20 cellular contexts compared by ENCODE assay signal in the genomic region with DNA sequence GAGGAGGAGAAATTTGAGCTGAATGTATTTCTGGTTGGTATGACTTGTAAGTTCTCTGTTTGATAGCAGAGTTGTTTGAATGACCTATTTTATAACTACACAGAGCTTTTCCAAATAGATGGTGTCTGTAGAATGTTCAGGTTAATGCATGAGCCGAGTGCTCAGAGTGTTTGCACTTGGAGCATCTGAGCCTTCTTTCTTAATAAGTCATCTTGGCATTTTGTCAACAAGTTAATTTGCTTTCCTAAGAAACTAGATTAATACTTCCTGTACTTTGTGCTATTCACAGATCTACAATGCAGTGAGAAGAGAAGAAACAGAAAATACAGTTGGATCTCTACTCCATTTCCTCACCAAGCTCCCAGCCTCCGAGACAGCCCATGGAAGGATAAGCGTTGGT.
DNase-seq lines count a peak whose midpoint lies in the region; ATAC-seq, FAIRE-seq and TF ChIP-seq lines count a peak whose summit lies in the region.
"Had no signal": no experiment of that assay in that cellular context is flagged by ENCODE, and none has a peak within 500 bp of the region (broad histone marks: within the 10 kb centered on the region; RNA-seq: fewer than 3 reads in every experiment).

No MANE protein-coding gene starts in this region.

- TF ChIP-seq CTCF in astrocyte of the spinal cord (IDR thresholded peaks at IDR 0.05; ENCODE audit: low read depth, low read length) (no peak), foreskin fibroblast (IDR thresholded peaks at IDR 0.05; ENCODE audit: low read depth, low read length) (no peak), glutamatergic neuron (IDR thresholded peaks at IDR 0.05; ENCODE audit: partially characterized antibody, unreplicated experiment) (no peak)

- WGBS in small intestine, 3 donors = 54 to 74% (median 70%) methylated on average over 3 of the region's 3 CpGs

- no peaks in the 10 kb centered on the region for H3K36me3 ChIP-seq in small intestine (ENCODE audit: control insufficient read depth in 2 of 2, insufficient read depth in 2 of 2, low read length in 2 of 2)
- H3K36me3 ChIP-seq: breast epithelium had no signal

- FAIRE-seq in small intestine (lab: Jason Lieb, UNC) = no peak
- FAIRE-seq: K562 had no signal

- ATAC-seq in activated T-helper 17 cell treated with anti-CD3 and anti-CD28 coated beads, Interleukin-2, amount 50 U/mL, for 72 hours (replicated peaks) = no peak
- ATAC-seq: activated CD8-positive, alpha-beta T cell treated with anti-CD3 and anti-CD28 coated beads for 36 hours; K562 had no signal

- no peaks in the 10 kb centered on the region for H3K9me3 ChIP-seq in small intestine (ENCODE audit: control insufficient read depth, low read depth)
- H3K9me3 ChIP-seq: breast epithelium, Caco-2 had no signal

- no peaks in the 10 kb centered on the region for H3K27me3 ChIP-seq in small intestine (ENCODE audit: control insufficient read depth in 2 of 2, insufficient read depth in 2 of 2, low read length in 2 of 2)
- H3K27me3 ChIP-seq: breast epithelium had no signal

- DNase-seq in M059J (ENCODE audit: low read depth) (peak; percentile 72), astrocyte of the spinal cord (ENCODE audit: low read depth, low spot score) (peak; percentile 50), foreskin fibroblast (peak; percentile 45 to 76), small intestine (peak; percentile 4), T-helper 1 cell (no peak), DMS53 (lab: John Stamatoyannopoulos, UW) (no peak), glutamatergic neuron (no peak)
- DNase-seq: activated CD8-positive, alpha-beta T cell treated with anti-CD3 and anti-CD28 coated beads for 36 hours; activated T-cell treated with anti-CD3 and anti-CD28 coated beads, Interleukin-2, amount 50 U/mL, for 1 hour; Caco-2; NCI-H2029; NCI-H446 treated with DMSO at 0.1 percent for 48 hours; SHP77; stimulated activated CD4-positive, alpha-beta T cell treated with anti-CD3 and anti-CD28 coated beads, Interleukin-4, amount 100 ng/mL, for 24 hours had no signal

- H3K4me3 ChIP-seq in astrocyte of the spinal cord (ENCODE audit: low read depth, low read length) (no peak overlapping the region), foreskin fibroblast (ENCODE audit: low read depth in 1 of 2, low read length in 2 of 2) (no peak overlapping the region), small intestine (ENCODE audit: low read depth in 1 of 2, low read length in 2 of 2) (no peak overlapping the region)
- H3K4me3 ChIP-seq: breast epithelium, K562, skin epidermis had no signal

- H3K4me1 ChIP-seq in small intestine (ENCODE audit: control insufficient read depth in 2 of 2, insufficient read depth in 1 of 2, low read depth in 1 of 2, low read length in 1 of 2) = no peaks in the 10 kb centered on the region
- H3K4me1 ChIP-seq: breast epithelium, Caco-2 had no signal

- H3K36me3 Mint-ChIP-seq in activated T-helper 17 cell treated with anti-CD3 and anti-CD28 coated beads, Interleukin-2, amount 50 U/mL, for 72 hours (ENCODE audit: low read depth) = no peaks in the 10 kb centered on the region
- no peaks in the 10 kb centered on the region for H3K36me3 Mint-ChIP-seq in glutamatergic neuron (ENCODE audit: unreplicated experiment)
- H3K36me3 Mint-ChIP-seq: activated naive CD4-positive, alpha-beta T cell treated with anti-CD3 and anti-CD28 coated beads, Interleukin-2, amount 50 U/mL, for 24 hours had no signal

- no peaks in the 10 kb centered on the region for H3K4me1 Mint-ChIP-seq in activated T-helper 17 cell treated with anti-CD3 and anti-CD28 coated beads, Interleukin-2, amount 50 U/mL, for 72 hours
- no peaks in the 10 kb centered on the region for H3K4me1 Mint-ChIP-seq in glutamatergic neuron (ENCODE audit: low read depth, unreplicated experiment)
- H3K4me1 Mint-ChIP-seq: activated naive CD4-positive, alpha-beta T cell treated with anti-CD3 and anti-CD28 coated beads, Interleukin-2, amount 50 U/mL, for 24 hours had no signal

- H3K9me3 Mint-ChIP-seq in activated T-helper 17 cell treated with anti-CD3 and anti-CD28 coated beads, Interleukin-2, amount 50 U/mL, for 72 hours = no peaks in the 10 kb centered on the region
- H3K9me3 Mint-ChIP-seq in glutamatergic neuron (ENCODE audit: unreplicated experiment) = no peaks in the 10 kb centered on the region
- H3K9me3 Mint-ChIP-seq: activated CD8-positive, alpha-beta T cell treated with anti-CD3 and anti-CD28 coated beads for 36 hours; activated naive CD4-positive, alpha-beta T cell treated with anti-CD3 and anti-CD28 coated beads, Interleukin-2, amount 50 U/mL, for 24 hours; T-helper 1 cell treated with Interleukin-12 subunit alpha and Interleukin-12 subunit beta and Interleukin-4 antibody, amounts not matched to agents 30 μg/mL and 1 μg/mL, for 36 hours had no signal

- no peak overlapping the region for H3K4me3 Mint-ChIP-seq in activated T-helper 17 cell treated with anti-CD3 and anti-CD28 coated beads, Interleukin-2, amount 50 U/mL, for 72 hours
- no peak overlapping the region for H3K4me3 Mint-ChIP-seq in glutamatergic neuron (ENCODE audit: unreplicated experiment)
- H3K4me3 Mint-ChIP-seq: activated CD8-positive, alpha-beta T cell treated with anti-CD3 and anti-CD28 coated beads for 36 hours; activated naive CD4-positive, alpha-beta T cell treated with anti-CD3 and anti-CD28 coated beads, Interleukin-2, amount 50 U/mL, for 24 hours; T-helper 1 cell treated with Interleukin-12 subunit alpha and Interleukin-12 subunit beta and Interleukin-4 antibody, amounts not matched to agents 30 μg/mL and 1 μg/mL, for 36 hours had no signal

- no peak overlapping the region for H3K27ac Mint-ChIP-seq in activated T-helper 17 cell treated with anti-CD3 and anti-CD28 coated beads, Interleukin-2, amount 50 U/mL, for 72 hours
- no peak overlapping the region for H3K27ac Mint-ChIP-seq in glutamatergic neuron (ENCODE audit: unreplicated experiment)
- H3K27ac Mint-ChIP-seq: activated CD8-positive, alpha-beta T cell treated with anti-CD3 and anti-CD28 coated beads for 36 hours; activated naive CD4-positive, alpha-beta T cell treated with anti-CD3 and anti-CD28 coated beads, Interleukin-2, amount 50 U/mL, for 24 hours; T-helper 1 cell treated with Interleukin-12 subunit alpha and Interleukin-12 subunit beta and Interleukin-4 antibody, amounts not matched to agents 30 μg/mL and 1 μg/mL, for 36 hours had no signal

- peaks cover 11% of the 10 kb centered on the region for H3K27me3 Mint-ChIP-seq in activated T-helper 17 cell treated with anti-CD3 and anti-CD28 coated beads, Interleukin-2, amount 50 U/mL, for 72 hours
- no peaks in the 10 kb centered on the region for H3K27me3 Mint-ChIP-seq in glutamatergic neuron (ENCODE audit: unreplicated experiment)

- in situ Hi-C loops in astrocyte of the spinal cord (cut with HindIII; ENCODE audit: low sequenced_read_pairs) = no loop called here

- H3K27ac ChIP-seq in small intestine (ENCODE audit: low read depth in 1 of 2, low read length in 1 of 2) = no peak overlapping the region
- H3K27ac ChIP-seq: breast epithelium, skin epidermis had no signal

Comparison
In these comparisons a context has a peak if more than half of its experiments do, and no peak if none do; other contexts are left out.
1. DNase-seq: peak in M059J (single experiment), astrocyte of the spinal cord (single experiment), foreskin fibroblast (2 of 2) and small intestine (single experiment); none in T-helper 1 cell (0 of 5), DMS53 (single experiment) and glutamatergic neuron (single experiment).